Comparison of ENCODE assay signal across 20 cellular contexts in genomic region chr20:24523661-24524060, GRCh38. TPM values are rescaled to one million over a fixed set of nuclear protein-coding genes. Genes with fewer than 3 reads are reported as not detected.
"Had no signal": no experiment of that assay in that cellular context is flagged by ENCODE, and none has a peak within 500 bp of the region (broad histone marks: within the 10 kb centered on the region; RNA-seq: fewer than 3 reads in every experiment).

No MANE protein-coding gene starts in this region.

- H3K27me3 ChIP-seq: suprapubic skin, transverse colon had no signal

- H3K36me3 ChIP-seq: suprapubic skin, transverse colon had no signal

- DNase-seq: activated CD4-positive, alpha-beta T cell treated with anti-CD3 and anti-CD28 coated beads, Interleukin-2, amount 50 U/mL, for 4 hours; activated CD8-positive, alpha-beta memory T cell treated with anti-CD3 and anti-CD28 coated beads, Interleukin-2, amount 50 U/mL, for 48 hours; activated naive CD4-positive, alpha-beta T cell treated with Interleukin-2 at 50 U/mL for 16 hours; activated naive CD8-positive, alpha-beta T cell treated with anti-CD3 and anti-CD28 coated beads for 36 hours; activated T-cell treated with anti-CD3 and anti-CD28 coated beads, Interleukin-2, amount 50 U/mL, for 48 hours; effector CD8-positive, alpha-beta T cell; erythroblast; foreskin melanocyte; glutamatergic neuron; left colon; mesendoderm; naive thymus-derived CD4-positive, alpha-beta T cell; psoas muscle; right cardiac atrium; stimulated activated CD4-positive, alpha-beta T cell treated with anti-CD3 and anti-CD28 coated beads, Interleukin-12 subunit alpha, Interleukin-12 subunit beta, amount 100 ng/mL, for 4 hours; T1000; transverse colon had no signal

- H3K4me1 ChIP-seq: psoas muscle, suprapubic skin, transverse colon had no signal

- ATAC-seq: left colon; naive thymus-derived CD4-positive, alpha-beta T cell; psoas muscle; right cardiac atrium; WTC11 had no signal

- H3K4me3 ChIP-seq: psoas muscle, suprapubic skin, transverse colon had no signal

- H3K9me3 ChIP-seq: psoas muscle, suprapubic skin, transverse colon had no signal

- H3K27ac ChIP-seq: psoas muscle, suprapubic skin, transverse colon had no signal

RNA-seq across cellular contexts. Expression of gene SYNDIG1, which starts 54.2 kb away (rescaled TPM):
- total RNA-seq: activated CD8-positive, alpha-beta memory T cell treated with anti-CD3 and anti-CD28 coated beads for 36 hours; activated naive CD8-positive, alpha-beta T cell treated with anti-CD3 and anti-CD28 coated beads for 36 hours; naive thymus-derived CD4-positive, alpha-beta T cell; psoas muscle; suprapubic skin had no signal
